In the genomic region with DNA sequence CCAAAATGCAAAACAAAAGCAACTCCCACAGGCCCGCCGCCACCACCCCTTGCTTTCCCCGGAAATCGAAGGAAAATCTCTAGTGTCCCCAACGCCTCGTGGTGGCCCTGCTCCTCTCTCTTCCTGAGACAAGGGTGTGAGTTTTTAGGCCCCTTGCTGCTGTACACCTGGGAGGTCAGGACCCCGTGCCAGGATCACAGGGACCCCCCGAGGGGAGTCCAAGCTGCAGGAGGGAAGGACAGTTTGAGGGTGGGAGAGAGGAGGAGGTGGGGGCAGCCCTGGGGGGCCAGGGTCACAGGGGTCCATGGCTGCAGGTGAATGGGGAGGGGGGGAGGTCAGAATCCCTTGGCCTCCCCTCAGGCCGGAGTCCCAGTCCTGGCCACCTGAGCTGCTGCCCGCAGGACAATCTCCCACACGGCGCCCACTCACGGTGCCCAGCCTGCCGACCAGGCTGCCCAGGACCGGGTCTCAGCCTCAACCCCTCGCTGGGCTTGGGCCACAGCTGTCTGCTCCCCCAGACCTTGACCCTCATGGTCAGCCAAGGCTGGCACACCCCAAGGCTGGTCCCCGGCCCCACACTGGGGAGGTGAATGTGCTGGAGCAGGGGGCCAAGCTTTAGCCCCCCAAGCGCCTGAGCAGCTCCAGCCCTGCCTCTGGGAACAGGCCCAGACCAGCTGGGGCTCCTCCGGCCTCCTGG, we compare ENCODE assay signal across 10 cellular contexts. TPM values are rescaled to one million over a fixed set of nuclear protein-coding genes. Genes with fewer than 3 reads are reported as not detected.
DNase-seq lines count a peak whose midpoint lies in the region; TF ChIP-seq lines count a peak whose summit lies in the region.
"Had no signal": no experiment of that assay in that cellular context is flagged by ENCODE, and none has a peak within 500 bp of the region (broad histone marks: within the 10 kb centered on the region; RNA-seq: fewer than 3 reads in every experiment).

No MANE protein-coding gene starts in this region.

- no CpG with 5 or more reads among the region's 19 CpGs for WGBS in trophoblast cell (ENCODE audit: extremely low coverage, insufficient coverage, insufficient read length)

- H3K4me2 ChIP-seq in trophoblast cell (ENCODE audit: low read length): peak overlapping the region; percentile 42

- no peak overlapping the region for H4K8ac ChIP-seq in trophoblast cell (ENCODE audit: low read depth, low read length)

- no peak overlapping the region for H4K12ac ChIP-seq in trophoblast cell (ENCODE audit: low read depth, low read length)

- no peak overlapping the region for H3K23ac ChIP-seq in trophoblast cell (ENCODE audit: low read length)

- H3K18ac ChIP-seq in trophoblast cell (ENCODE audit: low read length): no peak overlapping the region

- H3K9me3 ChIP-seq in Caco-2: no peaks in the 10 kb centered on the region
- H3K9me3 ChIP-seq in Peyer's patch: peaks cover 0 to 5% (median 0%) of the 10 kb centered on the region in 4 donors
- H3K9me3 ChIP-seq in trophoblast cell (ENCODE audit: insufficient read depth, low read depth, low read length): peaks cover 3% of the 10 kb centered on the region
- H3K9me3 ChIP-seq: adrenal gland, testis had no signal

- H3K27me3 ChIP-seq in Caco-2 (replicated peaks; ENCODE audit: control insufficient read depth, insufficient read depth, low read length): no peaks in the 10 kb centered on the region; the same call in 1 of the 2 replicates
- H3K27me3 ChIP-seq in Peyer's patch: no peaks in the 10 kb centered on the region
- H3K27me3 ChIP-seq in trophoblast cell (ENCODE audit: insufficient read depth, low read length): no peaks in the 10 kb centered on the region
- H3K27me3 ChIP-seq: adrenal gland, testis had no signal

- no peak for TF ChIP-seq CTCF in Caco-2 (IDR thresholded peaks at IDR 0.05; ENCODE audit: insufficient read depth in 1 of 2, low read depth in 1 of 2, low read length in 1 of 2, severe bottlenecking in 1 of 2, unreplicated experiment in 1 of 2)
- TF ChIP-seq CTCF in Peyer's patch (IDR thresholded peaks at IDR 0.05): no peak
- TF ChIP-seq CTCF in glutamatergic neuron (IDR thresholded peaks at IDR 0.05; ENCODE audit: partially characterized antibody, unreplicated experiment): no peak

- BruUV-seq in Caco-2 (replicated peaks; lab: Mats Ljungman, UMichigan): no TSS peak

- CTCF ChIA-PET in Caco-2 (lab: Charles Lee): no interaction called here

- H3K4me1 ChIP-seq in Caco-2 (peaks cover 14% of the 10 kb centered on the region), Peyer's patch (peaks cover 0 to 41% (median 16%) of the 10 kb centered on the region in 4 donors), trophoblast cell (ENCODE audit: control insufficient read depth in 1 of 2, insufficient read depth in 2 of 2, low read length in 2 of 2) (peaks cover 3 to 21% of the 10 kb centered on the region in 2 experiments)

- no peaks in the 10 kb centered on the region for H3K79me1 ChIP-seq in trophoblast cell (ENCODE audit: low read length)

- H3K4me3 Mint-ChIP-seq in Caco-2 (ENCODE audit: unreplicated experiment): no peak overlapping the region
- no peak overlapping the region for H3K4me3 Mint-ChIP-seq in glutamatergic neuron (ENCODE audit: unreplicated experiment)

- H2BK5ac ChIP-seq in trophoblast cell (ENCODE audit: low read depth, low read length, poor library complexity): no peak overlapping the region

- H3K4me3 ChIP-seq in Caco-2 (ENCODE audit: low read depth, low read length) (no peak overlapping the region), Peyer's patch (peak overlapping the region in 3 of 4 donors; percentile 6 to 38 (median 11)), trophoblast cell (ENCODE audit: low read depth, low read length) (no peak overlapping the region)
- H3K4me3 ChIP-seq: adrenal gland, testis had no signal

- no peak overlapping the region for H3K4ac ChIP-seq in trophoblast cell (ENCODE audit: low read depth, low read length)

- no peaks in the 10 kb centered on the region for H3K9me3 Mint-ChIP-seq in Caco-2 (ENCODE audit: unreplicated experiment)
- H3K9me3 Mint-ChIP-seq in glutamatergic neuron (ENCODE audit: unreplicated experiment): peaks cover 14% of the 10 kb centered on the region

- H3K27me3 Mint-ChIP-seq in Caco-2 (ENCODE audit: insufficient read depth, unreplicated experiment) (no peaks in the 10 kb centered on the region), glutamatergic neuron (ENCODE audit: unreplicated experiment) (peaks cover 15% of the 10 kb centered on the region)

- no peak overlapping the region for H2BK12ac ChIP-seq in trophoblast cell (ENCODE audit: low read length)

- H2AK5ac ChIP-seq in trophoblast cell (ENCODE audit: low read length): no peak overlapping the region

- H3K36me3 Mint-ChIP-seq in Caco-2 (ENCODE audit: insufficient read depth, unreplicated experiment): peaks cover 54% of the 10 kb centered on the region
- no peaks in the 10 kb centered on the region for H3K36me3 Mint-ChIP-seq in glutamatergic neuron (ENCODE audit: unreplicated experiment)

- H3K36me3 ChIP-seq in Caco-2 (ENCODE audit: control insufficient read depth, insufficient read depth, low read length) (no peaks in the 10 kb centered on the region), Peyer's patch (no peaks in the 10 kb centered on the region), trophoblast cell (ENCODE audit: control insufficient read depth in 1 of 2, insufficient read depth in 2 of 2, low read length in 2 of 2) (peaks cover 4% of the 10 kb centered on the region in 2 experiments)
- H3K36me3 ChIP-seq: adrenal gland had no signal

- no peaks in the 10 kb centered on the region for H3K4me1 Mint-ChIP-seq in Caco-2 (ENCODE audit: low read depth, unreplicated experiment)
- peaks cover 3% of the 10 kb centered on the region for H3K4me1 Mint-ChIP-seq in glutamatergic neuron (ENCODE audit: low read depth, unreplicated experiment)

- H3K79me2 ChIP-seq in trophoblast cell (ENCODE audit: control insufficient read depth, insufficient read depth, low read length, poor library complexity): no peaks in the 10 kb centered on the region

- H2AFZ ChIP-seq in trophoblast cell (ENCODE audit: insufficient read depth, low read length, poor library complexity): no peak overlapping the region

- POLR2A ChIA-PET in Caco-2 (lab: Charles Lee): interaction anchor here (0.6 kb wide), 1 partner anchor 166 kb away, joined by 3 read pairs; no protein-coding TSS in a partner anchor

- no peak for TF ChIP-seq POLR2A in Peyer's patch (IDR thresholded peaks at IDR 0.05)

- H3K27ac ChIP-seq in Peyer's patch: peak overlapping the region in 2 of 4 donors; percentile 25 to 71
- H3K27ac ChIP-seq in trophoblast cell (ENCODE audit: low read depth, low read length): no peak overlapping the region
- H3K27ac ChIP-seq: adrenal gland, testis had no signal

- no peak for DNase-seq in Caco-2
- peak in 1 of 3 donors; percentile 46 for DNase-seq in Peyer's patch
- no peak for DNase-seq in glutamatergic neuron
- DNase-seq in trophoblast cell: no peak
- DNase-seq in 8988T: no peak
- DNase-seq in hepatic stellate cell (ENCODE audit: low spot score): no peak
- DNase-seq in stimulated activated naive CD4-positive, alpha-beta T cell (lab: John Stamatoyannopoulos, UW): no peak
- DNase-seq in hippocampal formation (lab: John Stamatoyannopoulos, UW): no peak

- no peak overlapping the region for H2BK120ac ChIP-seq in trophoblast cell (ENCODE audit: insufficient read depth, low read length, poor library complexity)

- H4K91ac ChIP-seq in trophoblast cell (ENCODE audit: low read depth, low read length): no peak overlapping the region

- H3K27ac Mint-ChIP-seq in Caco-2 (ENCODE audit: unreplicated experiment): peak overlapping the region; percentile 59
- peak overlapping the region; percentile 22 for H3K27ac Mint-ChIP-seq in glutamatergic neuron (ENCODE audit: unreplicated experiment)

- no peak overlapping the region for H3K14ac ChIP-seq in trophoblast cell (ENCODE audit: low read length)

- intact Hi-C loops in Caco-2 (cut with micrococcal nuclease; ENCODE audit: unreplicated experiment): loop anchor here (5.0 kb wide), 1 partner anchor 149 kb away; no protein-coding TSS in a partner anchor

- H3K9ac ChIP-seq in trophoblast cell (ENCODE audit: low read length): no peak overlapping the region

RNA-seq across cellular contexts. Expression of gene TPPP, which starts 19.9 kb away (rescaled TPM):
- 0.18 and 0.28 TPM in 2 replicates for total RNA-seq in Caco-2 (2022)
- total RNA-seq in Peyer's patch: 10 to 100 TPM in 3 of 4 donors, 1 to 10 TPM in 1; 7.4 to 60.5 (median 14.5) TPM
- total RNA-seq in glutamatergic neuron (ENCODE audit: unreplicated experiment): 44.5 TPM
- 0.11 and 0.12 TPM in 2 replicates for polyA plus RNA-seq in trophoblast cell (2013)

Comparison
In these comparisons a context has a peak if more than half of its experiments do, and no peak if none do; other contexts are left out.
1. H3K4me3 ChIP-seq: peak in Peyer's patch (3 of 4); none in Caco-2 (single experiment) and trophoblast cell (single experiment).